ENCODE assay signal across 17 cellular contexts in genomic region chr15:74800559-74801094, GRCh38. TPM values are rescaled to one million over a fixed set of nuclear protein-coding genes. Genes with fewer than 3 reads are reported as not detected.
DNase-seq lines count a peak whose midpoint lies in the region; ATAC-seq, FAIRE-seq and TF ChIP-seq lines count a peak whose summit lies in the region.
"Had no signal": no experiment of that assay in that cellular context is flagged by ENCODE, and none has a peak within 500 bp of the region (broad histone marks: within the 10 kb centered on the region; RNA-seq: fewer than 3 reads in every experiment).

No MANE protein-coding gene starts in this region.

- no peak for ATAC-seq in activated B cell treated with CpG ODN at 0.5 μM for 24 hours (ENCODE audit: low read depth)

- POLR2A ChIA-PET in activated B cell treated with CpG ODN at 0.5 μM for 24 hours (lab: Charles Lee), result interaction anchor here (1.2 to 32.5 kb wide), 5 partner anchors 19 to 260 kb away, joined by 3 to 2569 read pairs (median 6); partner anchors contain the start of genes ARID3B, CSK and ULK3

- TF ChIP-seq CTCF in NB4 (IDR thresholded peaks at IDR 0.05; ENCODE audit: low read depth, low read length) (no peak), activated B cell treated with CpG ODN at 0.5 μM for 24 hours (IDR thresholded peaks at IDR 0.05) (peak; percentile 9), neutrophil (IDR thresholded peaks at IDR 0.05) (no peak)

- H3K9me3 Mint-ChIP-seq in T-helper 1 cell treated with Interleukin-12 subunit alpha and Interleukin-12 subunit beta and Interleukin-4 antibody, amounts not matched to agents 30 μg/mL and 1 μg/mL, for 36 hours, result no peaks in the 10 kb centered on the region
- H3K9me3 Mint-ChIP-seq in activated B cell treated with CpG ODN at 0.5 μM for 24 hours, result no peaks in the 10 kb centered on the region
- H3K9me3 Mint-ChIP-seq: neural crest cell had no signal

- peaks cover 49% of the 10 kb centered on the region for H3K36me3 Mint-ChIP-seq in T-helper 1 cell treated with Interleukin-12 subunit alpha and Interleukin-12 subunit beta and Interleukin-4 antibody, amounts not matched to agents 30 μg/mL and 1 μg/mL, for 36 hours (ENCODE audit: low read depth)
- H3K36me3 Mint-ChIP-seq in activated B cell treated with CpG ODN at 0.5 μM for 24 hours (ENCODE audit: low read depth), result peaks cover 84% of the 10 kb centered on the region

- TF ChIP-seq POLR2A in NB4 (IDR thresholded peaks at IDR 0.05; ENCODE audit: extremely low read depth, insufficient read length), result no peak

- peaks cover 77% of the 10 kb centered on the region for H3K36me3 ChIP-seq in neutrophil

- no peak for DNase-seq in T-helper 1 cell
- DNase-seq in NB4 (ENCODE audit: low read depth), result peak; percentile 74
- DNase-seq in activated B cell treated with CpG ODN at 0.5 μM for 24 hours, result no peak
- no peak for DNase-seq in stimulated activated CD4-positive, alpha-beta T cell treated with anti-CD3 and anti-CD28 coated beads, Interleukin-2, amount 100 ng/mL, for 48 hours
- no peak for DNase-seq in GM19239 (ENCODE audit: insufficient read length, low spot score)
- DNase-seq in putamen (ENCODE audit: low spot score), result no peak
- DNase-seq: GOT3 had no signal

- H3K4me3 Mint-ChIP-seq in T-helper 1 cell treated with Interleukin-12 subunit alpha and Interleukin-12 subunit beta and Interleukin-4 antibody, amounts not matched to agents 30 μg/mL and 1 μg/mL, for 36 hours, result no peak overlapping the region
- H3K4me3 Mint-ChIP-seq in activated B cell treated with CpG ODN at 0.5 μM for 24 hours, result no peak overlapping the region
- H3K4me3 Mint-ChIP-seq: neural crest cell had no signal

- H3K27me3 ChIP-seq in neutrophil, result no peaks in the 10 kb centered on the region
- H3K27me3 ChIP-seq: hepatocyte, testis had no signal

- peak overlapping the region; percentile 85 for H3K27ac Mint-ChIP-seq in T-helper 1 cell treated with Interleukin-12 subunit alpha and Interleukin-12 subunit beta and Interleukin-4 antibody, amounts not matched to agents 30 μg/mL and 1 μg/mL, for 36 hours
- H3K27ac Mint-ChIP-seq in activated B cell treated with CpG ODN at 0.5 μM for 24 hours, result no peak overlapping the region

- CTCF ChIA-PET in activated B cell treated with CpG ODN at 0.5 μM for 24 hours (lab: Charles Lee), result interaction anchor here (0.8 to 26.2 kb wide), 7 partner anchors 12 to 187 kb away, joined by 3 to 1146 read pairs (median 9); partner anchors contain the start of gene CSK

- intact Hi-C loops in activated B cell treated with CpG ODN at 0.5 μM for 24 hours (cut with micrococcal nuclease), result loop anchor here (1.0 to 2.0 kb wide), 6 partner anchors 12 to 165 kb away; partner anchors contain the start of gene ULK3

- peaks cover 31 to 32% of the 10 kb centered on the region in 2 experiments for H3K4me1 ChIP-seq in neutrophil (ENCODE audit: control insufficient read depth in 1 of 2, insufficient read depth in 1 of 2, low read depth in 1 of 2, low read length in 1 of 2)
- H3K4me1 ChIP-seq: testis had no signal

- peak overlapping the region; percentile 90 for H3K27ac ChIP-seq in neutrophil
- H3K27ac ChIP-seq: testis had no signal

- no peaks in the 10 kb centered on the region for H3K9me3 ChIP-seq in neutrophil
- H3K9me3 ChIP-seq: testis had no signal

- no peaks in the 10 kb centered on the region for H3K27me3 Mint-ChIP-seq in T-helper 1 cell treated with Interleukin-12 subunit alpha and Interleukin-12 subunit beta and Interleukin-4 antibody, amounts not matched to agents 30 μg/mL and 1 μg/mL, for 36 hours (ENCODE audit: low read depth)
- H3K27me3 Mint-ChIP-seq in activated B cell treated with CpG ODN at 0.5 μM for 24 hours, result no peaks in the 10 kb centered on the region

- H3K4me1 Mint-ChIP-seq in T-helper 1 cell treated with Interleukin-12 subunit alpha and Interleukin-12 subunit beta and Interleukin-4 antibody, amounts not matched to agents 30 μg/mL and 1 μg/mL, for 36 hours (ENCODE audit: low read depth), result peaks cover 36% of the 10 kb centered on the region
- H3K4me1 Mint-ChIP-seq in activated B cell treated with CpG ODN at 0.5 μM for 24 hours, result peaks cover 58% of the 10 kb centered on the region
- H3K4me1 Mint-ChIP-seq: neural crest cell had no signal

- FAIRE-seq in GM19239 (lab: Jason Lieb, UNC), result no peak

- no peak overlapping the region for H3K4me3 ChIP-seq in NB4 (ENCODE audit: low read depth, low read length)
- peak overlapping the region in 1 of 2 experiments; percentile 50 for H3K4me3 ChIP-seq in neutrophil (ENCODE audit: low read depth in 1 of 2, low read length in 1 of 2)
- H3K4me3 ChIP-seq: hepatocyte, testis had no signal

RNA-seq across cellular contexts. Expression of gene LMAN1L, which starts 12.0 kb away (rescaled TPM):
- 1.0 and 2.2 TPM in 2 replicates for total RNA-seq in activated B cell treated with CpG ODN at 0.5 μM for 24 hours
- total RNA-seq: esophagus mucosa, hepatocyte, neural crest cell, skeletal muscle tissue had no signal

RNA-seq across cellular contexts. Expression of gene CSK, which starts 18.7 kb away (rescaled TPM):
- total RNA-seq in activated B cell treated with CpG ODN at 0.5 μM for 24 hours, result 540 and 557 TPM in 2 replicates

RNA-seq across cellular contexts. Expression of gene CPLX3, which starts 25.8 kb away (rescaled TPM):
- 0.20 and 0.22 TPM in 2 replicates for total RNA-seq in activated B cell treated with CpG ODN at 0.5 μM for 24 hours
- total RNA-seq: esophagus mucosa, hepatocyte, neural crest cell, skeletal muscle tissue had no signal

RNA-seq across cellular contexts. Expression of gene ULK3, which starts 42.3 kb away (rescaled TPM):
- 43.6 and 52.1 TPM in 2 replicates for total RNA-seq in activated B cell treated with CpG ODN at 0.5 μM for 24 hours

RNA-seq across cellular contexts. Expression of gene CYP1A2, which starts 52.0 kb away (rescaled TPM):
- 0.16 TPM in 1 of 2 replicates, not detected in the other for total RNA-seq in activated B cell treated with CpG ODN at 0.5 μM for 24 hours
- total RNA-seq: cerebellum; esophagus mucosa; hepatocyte; neural crest cell; OCI-LY7; skeletal muscle tissue; T-helper 1 cell treated with Interleukin-12 subunit alpha and Interleukin-12 subunit beta and Interleukin-4 antibody, amounts not matched to agents 30 ng/mL and 1 ng/mL, for 36 hours had no signal
